14 cellular contexts compared by ENCODE assay signal in the genomic region with DNA sequence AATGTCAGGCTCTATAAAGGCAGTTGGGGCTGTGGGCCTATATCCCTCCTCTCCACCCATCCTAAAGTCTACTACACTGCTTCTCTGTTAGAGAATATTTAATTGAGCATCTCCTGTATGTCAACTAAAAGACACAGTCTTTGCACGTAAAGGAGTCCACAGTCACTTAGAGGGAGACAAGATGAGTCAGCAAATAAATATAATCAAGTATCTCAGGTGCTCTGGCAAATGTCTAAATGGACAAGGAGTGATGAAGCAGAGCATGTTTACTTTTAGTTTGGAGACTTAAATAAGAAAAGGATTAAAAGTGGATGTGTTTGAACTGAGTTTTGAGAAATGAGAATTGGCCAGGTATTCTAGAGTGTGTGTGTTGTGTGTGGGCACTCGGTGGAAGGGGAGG. TPM values are rescaled to one million over a fixed set of nuclear protein-coding genes. Genes with fewer than 3 reads are reported as not detected.
DNase-seq lines count a peak whose midpoint lies in the region; FAIRE-seq and TF ChIP-seq lines count a peak whose summit lies in the region.
"Had no signal": no experiment of that assay in that cellular context is flagged by ENCODE, and none has a peak within 500 bp of the region (broad histone marks: within the 10 kb centered on the region; RNA-seq: fewer than 3 reads in every experiment).

No MANE protein-coding gene starts in this region.

- H4K20me1 ChIP-seq in H1 (replicated peaks in 1 of 2; ENCODE audit: control insufficient read depth in 1 of 2, insufficient read depth in 2 of 2, low read length in 2 of 2) = no peaks in the 10 kb centered on the region

- TF ChIP-seq POLR2A in H1 (IDR thresholded peaks at IDR 0.05; ENCODE audit: control extremely low read depth in 1 of 2, low read depth in 2 of 2, low read length in 2 of 2) = no peak

- H3K27me3 ChIP-seq in Caco-2 (replicated peaks; ENCODE audit: control insufficient read depth, insufficient read depth, low read length) = no peaks in the 10 kb centered on the region
- H3K27me3 ChIP-seq in H1 (replicated peaks in 1 of 4; ENCODE audit: control insufficient read depth in 3 of 4, extremely low read depth in 1 of 4, insufficient read depth in 3 of 4, low read length in 3 of 4) = no peaks in the 10 kb centered on the region

- no peak for FAIRE-seq in H1 (lab: Jason Lieb, UNC)
- FAIRE-seq: GM12891, H54 had no signal

- no peak overlapping the region for H3K14ac ChIP-seq in H1 (ENCODE audit: insufficient read length)

- H4K8ac ChIP-seq in H1 (ENCODE audit: extremely low read depth, insufficient read depth, low read length) = no peak overlapping the region

- no peaks in the 10 kb centered on the region for H3K79me1 ChIP-seq in H1 (ENCODE audit: low read depth, low read length)

- no peaks in the 10 kb centered on the region for H3K79me2 ChIP-seq in H1 (ENCODE audit: control insufficient read depth in 1 of 2, insufficient read depth in 2 of 2, low read length in 2 of 2)

- no peaks in the 10 kb centered on the region for H3K9me3 Mint-ChIP-seq in Caco-2 (ENCODE audit: unreplicated experiment)
- H3K9me3 Mint-ChIP-seq: CD14-positive monocyte; CD8-positive, alpha-beta T cell had no signal

- intact Hi-C loops in Caco-2 (cut with micrococcal nuclease; ENCODE audit: unreplicated experiment) = no loop called here

- no peaks in the 10 kb centered on the region for H3K36me3 Mint-ChIP-seq in Caco-2 (ENCODE audit: insufficient read depth, unreplicated experiment)
- H3K36me3 Mint-ChIP-seq: CD14-positive monocyte; CD8-positive, alpha-beta T cell had no signal

- no peak overlapping the region for H4K91ac ChIP-seq in H1 (replicated peaks; ENCODE audit: insufficient read length, low read length)

- no peak overlapping the region for H3K18ac ChIP-seq in H1 (ENCODE audit: extremely low read depth, low read length)

- CTCF ChIA-PET in Caco-2 (lab: Charles Lee) = no interaction called here
- CTCF ChIA-PET in H1 (lab: Charles Lee; ENCODE audit: partially characterized antibody) = no interaction called here

- no peak overlapping the region for H2BK120ac ChIP-seq in H1 (replicated peaks; ENCODE audit: low read depth, low read length)

- no peaks in the 10 kb centered on the region for H3K9me3 ChIP-seq in Caco-2
- no peaks in the 10 kb centered on the region for H3K9me3 ChIP-seq in H1 (ENCODE audit: insufficient read depth in 2 of 2, low read depth in 1 of 2, low read length in 1 of 2)

- no peak for TF ChIP-seq EP300 in H1 (IDR thresholded peaks at IDR 0.05; ENCODE audit: borderline replicate concordance in 1 of 2, low read depth in 2 of 2, low read length in 2 of 2)

- no peak overlapping the region for H3K4ac ChIP-seq in H1 (replicated peaks; ENCODE audit: insufficient read length, low read depth, low read length)

- DNase-seq in Caco-2 (no peak), DMS53 treated with DMSO at 0.1 percent for 48 hours (lab: John Stamatoyannopoulos, UW; ENCODE audit: unreplicated experiment) (peak; percentile 4), SK-N-DZ (ENCODE audit: low spot score) (peak; percentile 18), H1 (ENCODE audit: low read depth in 1 of 2, low spot score in 2 of 2) (no peak), DMS114 treated with DMSO at 0.1 percent for 48 hours (lab: John Stamatoyannopoulos, UW; ENCODE audit: unreplicated experiment) (no peak), GM03348 (ENCODE audit: low spot score) (no peak)
- DNase-seq in stimulated activated CD8-positive, alpha-beta memory T cell treated with anti-CD3 and anti-CD28 coated beads, Interleukin-4, amount 100 ng/mL, for 48 hours = no peak
- DNase-seq: CD8-positive, alpha-beta T cell; COR-L47; DMS79; Karpas-422 had no signal

- BruUV-seq in Caco-2 (replicated peaks; lab: Mats Ljungman, UMichigan) = no TSS peak

- H3K27me3 Mint-ChIP-seq in Caco-2 (ENCODE audit: insufficient read depth, unreplicated experiment) = no peaks in the 10 kb centered on the region

- 91% methylated on average over 2 of the region's 2 CpGs; no CpG with 5 or more reads in 1 of the 2 experiments for WGBS in H1 (ENCODE audit: extremely low coverage in 1 of 2, insufficient coverage in 1 of 2, insufficient read length in 1 of 2, insufficient replicate concordance in 2 of 2, low coverage in 1 of 2, low lambda C conversion rate in 2 of 2, missing lambda C conversion rate in 1 of 2), 2 experiments

- H2BK12ac ChIP-seq in H1 (ENCODE audit: low read depth, low read length) = no peak overlapping the region

- no peaks in the 10 kb centered on the region for H3K23me2 ChIP-seq in H1 (ENCODE audit: low read depth, low read length)

- no peak overlapping the region for H3K4me2 ChIP-seq in H1 (ENCODE audit: insufficient read depth in 1 of 2, low read depth in 2 of 2, low read length in 2 of 2)

- no peak overlapping the region for H2AFZ ChIP-seq in H1 (ENCODE audit: low read length)

- peaks cover 11% of the 10 kb centered on the region for H3K4me1 ChIP-seq in Caco-2
- H3K4me1 ChIP-seq in H1 (replicated peaks in 1 of 4; ENCODE audit: control insufficient read depth in 3 of 4, insufficient read depth in 4 of 4, low read length in 3 of 4) = no peaks in the 10 kb centered on the region

- H3K23ac ChIP-seq in H1 (ENCODE audit: insufficient read length) = no peak overlapping the region

- H2AK5ac ChIP-seq in H1 (ENCODE audit: low read depth, low read length) = no peak overlapping the region

- no peak overlapping the region for H2BK20ac ChIP-seq in H1 (ENCODE audit: low read length)

- no peak overlapping the region for H4K5ac ChIP-seq in H1 (ENCODE audit: insufficient read length, low read depth, low read length)

- no peak overlapping the region for H3K4me3 ChIP-seq in Caco-2 (ENCODE audit: low read depth, low read length)
- no peak overlapping the region for H3K4me3 ChIP-seq in H1 (ENCODE audit: extremely low read depth in 1 of 4, insufficient read depth in 2 of 4, low read depth in 3 of 4, low read length in 4 of 4)

- no peak overlapping the region for H2BK15ac ChIP-seq in H1 (ENCODE audit: low read length)

- H3K36me3 ChIP-seq in Caco-2 (ENCODE audit: control insufficient read depth, insufficient read depth, low read length) = no peaks in the 10 kb centered on the region
- no peaks in the 10 kb centered on the region for H3K36me3 ChIP-seq in H1 (ENCODE audit: control insufficient read depth in 2 of 4, insufficient read depth in 4 of 4, low read length in 3 of 4)

- peaks cover 8% of the 10 kb centered on the region for H3K4me1 Mint-ChIP-seq in Caco-2 (ENCODE audit: low read depth, unreplicated experiment)
- H3K4me1 Mint-ChIP-seq: CD14-positive monocyte had no signal

- TF ChIP-seq CTCF in Caco-2 (IDR thresholded peaks at IDR 0.05; ENCODE audit: insufficient read depth in 1 of 2, low read depth in 1 of 2, low read length in 1 of 2, severe bottlenecking in 1 of 2, unreplicated experiment in 1 of 2) = no peak
- TF ChIP-seq CTCF in H1 (IDR thresholded peaks at IDR 0.05; ENCODE audit: control extremely low read depth in 1 of 3, insufficient read depth in 1 of 3, low read depth in 1 of 3, low read length in 3 of 3) = no peak

- peak overlapping the region; percentile 23 for H3K27ac Mint-ChIP-seq in Caco-2 (ENCODE audit: unreplicated experiment)
- H3K27ac Mint-ChIP-seq: CD14-positive monocyte; CD8-positive, alpha-beta T cell had no signal

- no peak overlapping the region for H3K56ac ChIP-seq in H1 (replicated peaks; ENCODE audit: insufficient read length, low read depth, low read length)

- H2BK5ac ChIP-seq in H1 (ENCODE audit: low read depth, low read length) = no peak overlapping the region

- no peak overlapping the region for H3K27ac ChIP-seq in H1 (ENCODE audit: low read depth, low read length)

- POLR2A ChIA-PET in Caco-2 (lab: Charles Lee) (no interaction called here), H1 (lab: Charles Lee; ENCODE audit: partially characterized antibody) (no interaction called here)

- H3K9ac ChIP-seq in H1 (replicated peaks in 1 of 4; ENCODE audit: extremely low read depth in 1 of 4, low read depth in 3 of 4, low read length in 3 of 4) = no peak overlapping the region

- no peak for TF ChIP-seq RAD21 in H1 (IDR thresholded peaks at IDR 0.05 in 1 of 2, conservative IDR thresholded peaks at IDR 0.05 in 1 of 2; ENCODE audit: low read depth in 2 of 2, low read length in 2 of 2)

- no peak overlapping the region for H3K4me3 Mint-ChIP-seq in Caco-2 (ENCODE audit: unreplicated experiment)
- H3K4me3 Mint-ChIP-seq: CD14-positive monocyte; CD8-positive, alpha-beta T cell had no signal

TF ChIP-seq in H1, 55 proteins besides CTCF, POLR2A, EP300 and RAD21:
- TF ChIP-seq SRF (IDR thresholded peaks at IDR 0.05; ENCODE audit: low read depth, low read length) (no peak), HDAC6 (IDR thresholded peaks at IDR 0.05; ENCODE audit: low read depth, low read length) (no peak), JUND (IDR thresholded peaks at IDR 0.05; ENCODE audit: low read length) (no peak), NANOG (IDR thresholded peaks at IDR 0.05; ENCODE audit: insufficient read depth, low read depth, low read length, poor library complexity, severe bottlenecking) (no peak), MAFK (IDR thresholded peaks at IDR 0.05; ENCODE audit: low read depth, low read length) (peak; percentile 15; the same call in 1 of the 2 replicates)

RNA-seq across cellular contexts. Expression of a gene that starts 41.8 kb away (rescaled TPM):
- 60.1 and 64.1 TPM in 2 replicates for total RNA-seq in Caco-2 (2022)
- polyA plus RNA-seq in SK-N-DZ (2014; cell fraction: cytosol; rRNA removed) = 14.5 and 16.9 TPM in 2 replicates
- 13.5 and 16.0 TPM in 2 replicates for polyA plus RNA-seq in SK-N-DZ (2014; cell fraction: nucleus; rRNA removed)
- total RNA-seq in H1 (2021; fragmentation: NEBNext Ultra II Directional; extraction: Animal tissue kit (Norgen Biotek cat#: 25700)) = 30.6 and 35.8 TPM in 2 replicates
- 5.3 and 10.9 TPM in 2 replicates for polyA plus RNA-seq in H1 (2011; rRNA removed)
- 18.4 TPM for polyA plus RNA-seq in H1 (2011; cell fraction: cytosol; rRNA removed)
- 1.3 TPM for polyA plus RNA-seq in H1 (2011; cell fraction: nucleus; rRNA removed)
- 21.9 to 42.7 TPM (median 25.2 TPM) in 4 replicates for polyA plus RNA-seq in H1 (2012, experiment 1 of 2)
- 4.3 TPM for polyA plus RNA-seq in H1 (2012, experiment 2 of 2)
- polyA plus RNA-seq in H1 (2013, experiment 1 of 2) = 24.6 TPM
- 23.2 TPM for polyA plus RNA-seq in H1 (2013, experiment 2 of 2)
- 6.4 and 7.3 TPM in 2 replicates for polyA minus RNA-seq in H1 (2011; rRNA and poly(A)+ RNA removed)
- polyA minus RNA-seq in H1 (2011; cell fraction: cytosol; rRNA and poly(A)+ RNA removed) = 6.9 TPM
- polyA minus RNA-seq in H1 (2011; cell fraction: nucleus; rRNA and poly(A)+ RNA removed) = 5.8 TPM

Comparison
In these comparisons a context has a peak if more than half of its experiments do, and no peak if none do; other contexts are left out.
1. DNase-seq: peak in DMS53 treated with DMSO at 0.1 percent for 48 hours (single experiment) and SK-N-DZ (single experiment); none in Caco-2 (0 of 2), H1 (0 of 2), DMS114 treated with DMSO at 0.1 percent for 48 hours (single experiment), GM03348 (single experiment) and stimulated activated CD8-positive, alpha-beta memory T cell treated with anti-CD3 and anti-CD28 coated beads, Interleukin-4, amount 100 ng/mL, for 48 hours (single experiment).